In genomic region chr15:75712668-75713337, GRCh38 we compare ENCODE assay signal across 9 cellular contexts. TPM values are rescaled to one million over a fixed set of nuclear protein-coding genes. Genes with fewer than 3 reads are reported as not detected.
DNase-seq lines count a peak whose midpoint lies in the region; ATAC-seq, FAIRE-seq and TF ChIP-seq lines count a peak whose summit lies in the region.
"Had no signal": no experiment of that assay in that cellular context is flagged by ENCODE, and none has a peak within 500 bp of the region (broad histone marks: within the 10 kb centered on the region; RNA-seq: fewer than 3 reads in every experiment).

Gene CSPG4 (minus strand): TSS chr15:75712848. CDS start chr15:75712755, 93 bp downstream.

- H3K79me2 ChIP-seq in K562 (ENCODE audit: control insufficient read depth, insufficient read depth, low read length) = no peaks in the 10 kb centered on the region

- H3K4me1 ChIP-seq in K562 (replicated peaks in 1 of 2; ENCODE audit: control insufficient read depth in 2 of 2, insufficient read depth in 2 of 2, low read length in 2 of 2) = peaks cover 0 to 12% of the 10 kb centered on the region in 2 experiments; a peak in 2 of 5 replicates

- H3K36me3 ChIP-seq in K562 (ENCODE audit: control insufficient read depth, insufficient read depth, low read length) = no peaks in the 10 kb centered on the region

- POLR2A ChIA-PET in HEK293T (lab: Yijun Ruan, JAX) (interaction anchor here (0.5 to 1.2 kb wide), 5 partner anchors 11 to 641 kb away, joined by 3 to 5 read pairs (median 3); partner anchors contain the start of gene SNX33), K562 (lab: Yijun Ruan, JAX) (no interaction called here)

- no peak within 1 kb of the TSS for H3K4me3 ChIP-seq in K562

- peak within 1 kb of the TSS; percentile 27; the same call in 1 of the 2 replicates for H2AFZ ChIP-seq in K562 (ENCODE audit: low read depth, low read length)

- no peak for FAIRE-seq in K562 (lab: Jason Lieb, UNC)

- no peaks in the 10 kb centered on the region; the same call in 1 of the 2 replicates for H4K20me1 ChIP-seq in K562 (replicated peaks; ENCODE audit: control insufficient read depth, insufficient read depth, low read length)

- TF ChIP-seq RAD21 in K562 (CRISPR knock-in tag; conservative IDR thresholded peaks at IDR 0.05 in 1 of 2, IDR thresholded peaks at IDR 0.05 in 1 of 2) = no peak

- TF ChIP-seq EP300 in K562 (IDR thresholded peaks at IDR 0.05; ENCODE audit: low read length) = no peak

- H3K27me3 ChIP-seq in K562 (ENCODE audit: control insufficient read depth in 2 of 2, insufficient read depth in 2 of 2, low read length in 2 of 2) = peaks cover 0 to 10% of the 10 kb centered on the region in 2 experiments; a peak in 1 of 5 replicates

- no peaks in the 10 kb centered on the region for H3K9me1 ChIP-seq in K562 (ENCODE audit: control insufficient read depth, insufficient read depth, low read length)

- H3K27ac ChIP-seq in K562 (ENCODE audit: extremely low read depth, low read depth, low read length) = no peak within 1 kb of the TSS

- 6% methylated on average over 31 of the region's 36 CpGs for WGBS in K562 (ENCODE audit: insufficient coverage, low coverage, missing lambda C conversion rate)

- H3K9ac ChIP-seq in K562 (ENCODE audit: insufficient read depth in 1 of 2, low read depth in 2 of 2, low read length in 2 of 2) = peak within 1 kb of the TSS in 1 of 2 experiments; percentile 85; a peak in 2 of 4 replicates

- TF ChIP-seq CTCF in K562 (IDR thresholded peaks at IDR 0.05 in 2 of 3, conservative IDR thresholded peaks at IDR 0.05 in 1 of 3; ENCODE audit: insufficient read depth in 2 of 3, low read depth in 1 of 3, low read length in 3 of 3) = no peak

- no peaks in the 10 kb centered on the region for H3K9me3 ChIP-seq in K562 (replicated peaks; ENCODE audit: control insufficient read depth, insufficient read depth, low read depth, low read length)

- BruUV-seq in K562 (replicated peaks; lab: Mats Ljungman, UMichigan) = no TSS peak

- ATAC-seq in K562 = peak; percentile 88
- no peak for ATAC-seq in HG03469 (IDR thresholded peaks at IDR 0.05; ENCODE audit: unreplicated experiment)

- in situ Hi-C loops in K562 (cut with MboI) = no loop called here

- CTCF ChIA-PET in HEK293T (lab: Yijun Ruan, JAX) (interaction anchor here (1.8 kb wide), 1 partner anchor 11 kb away, joined by 6 read pairs; a partner anchor contains a TSS), K562 (lab: Yijun Ruan, JAX; ENCODE audit: low intra/inter-chr PET ratio) (no interaction called here)

- no peak within 1 kb of the TSS for H3K4me2 ChIP-seq in K562 (ENCODE audit: insufficient read depth, low read length)

- TF ChIP-seq POLR2A in K562 (conservative IDR thresholded peaks at IDR 0.05) = no peak

- intact Hi-C loops in K562 (cut with micrococcal nuclease) = no loop called here

- DNase-seq in HEK293T (ENCODE audit: extremely low spot score) (peak; percentile 82), K562 (ENCODE audit: extremely low read depth in 1 of 4, low spot score in 3 of 4) (peak; percentile 49 to 82 (median 72)), iPS-NIHi11 (ENCODE audit: low spot score) (peak; percentile 91), stromal cell of bone marrow (ENCODE audit: low read depth) (peak; percentile 41), GF-D8 (lab: John Stamatoyannopoulos, UW) (no peak), dermis blood vessel endothelial cell (no peak)
- no peak for DNase-seq in activated CD4-positive, alpha-beta T cell treated with anti-CD3 and anti-CD28 coated beads for 48 hours
- DNase-seq: stimulated activated CD4-positive, alpha-beta T cell treated with anti-CD3 and anti-CD28 coated beads, Interleukin-4, amount 100 ng/mL, for 24 hours had no signal

TF ChIP-seq in HEK293T, 16 proteins besides CTCF, POLR2A, EP300 and RAD21:
- no peak for TF ChIP-seq FOXK2 (IDR thresholded peaks at IDR 0.05)
- no peak for TF ChIP-seq HDGF (IDR thresholded peaks at IDR 0.05; ENCODE audit: borderline replicate concordance)
- peak; percentile 74; the same call in 1 of the 2 replicates for TF ChIP-seq FOXM1 (IDR thresholded peaks at IDR 0.05; ENCODE audit: borderline replicate concordance)

TF ChIP-seq in K562, 482 proteins besides CTCF, POLR2A, EP300 and RAD21:
- TF ChIP-seq GATA2 (CRISPR knock-in tag; IDR thresholded peaks at IDR 0.05) (no peak), PYGO2 (tag; IDR thresholded peaks at IDR 0.05) (no peak), NRF1 (conservative IDR thresholded peaks at IDR 0.05 in 1 of 2, IDR thresholded peaks at IDR 0.05 in 1 of 2) (peak; percentile 69 to 71), HMGN3 (IDR thresholded peaks at IDR 0.05; ENCODE audit: borderline replicate concordance, extremely low read depth, insufficient read length, low read depth, low read length) (peak; percentile 27), MAZ (CRISPR knock-in tag; conservative IDR thresholded peaks at IDR 0.05 in 1 of 2, IDR thresholded peaks at IDR 0.05 in 1 of 2) (peak in 1 of 2 experiments; percentile 53; a peak in 2 of 4 replicates), ZFP91 (CRISPR knock-in tag; IDR thresholded peaks at IDR 0.05) (peak; percentile 88), VEZF1 (CRISPR knock-in tag; IDR thresholded peaks at IDR 0.05) (peak; percentile 50), EGR1 (conservative IDR thresholded peaks at IDR 0.05) (peak; percentile 45; the same call in 1 of the 2 replicates), PHF8 (IDR thresholded peaks at IDR 0.05; ENCODE audit: borderline replicate concordance, low read length) (peak; percentile 26; the same call in 1 of the 2 replicates), ZBTB33 (CRISPR knock-in tag; IDR thresholded peaks at IDR 0.05) (peak; percentile 26; the same call in 1 of the 2 replicates)

RNA-seq across cellular contexts. Expression of gene CSPG4, which starts in this region (rescaled TPM):
- 0.07 and 1.1 TPM in 2 replicates for total RNA-seq in K562 (2011; cell fraction: chromatin; rRNA removed; ENCODE audit: low replicate concordance)
- 0.39 and 1.2 TPM in 2 replicates for total RNA-seq in K562 (2011; cell fraction: nucleolus; rRNA removed)
- 0.22 and 0.23 TPM in 2 replicates for total RNA-seq in K562 (2011; cell fraction: nucleoplasm; rRNA removed)
- total RNA-seq in K562 (2014; rRNA removed) = 0.08 TPM in 1 of 2 replicates, not detected in the other
- not detected in 2 replicates for total RNA-seq in K562 (2014; rRNA removed; fragmentation: Illumina TruSeq; extraction: Trizol)
- under 0.01 TPM in 1 of 2 replicates, not detected in the other for total RNA-seq in K562 (2015; rRNA removed; fragmentation: Illumina TruSeq; extraction: Trizol)
- total RNA-seq in K562 (2021) = 0.07 TPM in 2 replicates
- polyA plus RNA-seq in K562 (2011; rRNA removed) = 0.04 and 0.08 TPM in 2 replicates
- 0.06 and 0.16 TPM in 2 replicates for polyA plus RNA-seq in K562 (2011; cell fraction: cytosol; rRNA removed)
- polyA plus RNA-seq in K562 (2011; cell fraction: nucleus; rRNA removed) = 0.21 and 0.73 TPM in 2 replicates
- 0.10 and 0.32 TPM in 2 replicates for polyA plus RNA-seq in K562 (2012)
- 0.01 and 0.03 TPM in 2 replicates for polyA plus RNA-seq in K562 (2014; fragmentation: Illumina TruSeq; extraction: Trizol)
- not detected for polyA plus RNA-seq in K562 (2014; fragmentation: Nextera tagmentation; extraction: Ambion mirVana)
- not detected in 2 replicates for polyA plus RNA-seq in K562 (2014; rRNA removed)
- polyA minus RNA-seq in K562 (2011; rRNA and poly(A)+ RNA removed) = 0.09 and 0.11 TPM in 2 replicates
- 0.29 and 0.73 TPM in 2 replicates for polyA minus RNA-seq in K562 (2011; cell fraction: cytosol; rRNA and poly(A)+ RNA removed)
- polyA minus RNA-seq in K562 (2011; cell fraction: nucleus; rRNA and poly(A)+ RNA removed) = 0.33 and 0.40 TPM in 2 replicates
- total RNA-seq in dermis blood vessel endothelial cell = 0.19 and 0.68 TPM in 2 replicates

Comparison
In these comparisons a context has a peak if more than half of its experiments do, and no peak if none do; other contexts are left out.
1. DNase-seq: peak in HEK293T (single experiment), K562 (4 of 4), iPS-NIHi11 (single experiment) and stromal cell of bone marrow (single experiment); none in GF-D8 (single experiment), activated CD4-positive, alpha-beta T cell treated with anti-CD3 and anti-CD28 coated beads for 48 hours (single experiment) and dermis blood vessel endothelial cell (single experiment).